ENCODE assay signal across 8 cellular contexts in genomic region chr2:210072922-210073509, GRCh38.
A peak's percentile ranks its signal among the peaks of the same experiment; 100 is the strongest.
DNase-seq lines count a peak whose midpoint lies in the region; ATAC-seq, FAIRE-seq and TF ChIP-seq lines count a peak whose summit lies in the region.

No MANE protein-coding gene starts in this region.

- H3K4ac ChIP-seq in mesenchymal stem cell (ENCODE audit: low read depth in 1 of 2, low read length in 2 of 2): no peak overlapping the region

- H3K18ac ChIP-seq in mesenchymal stem cell (ENCODE audit: low read depth in 1 of 2, low read length in 2 of 2): no peak overlapping the region

- H3K27me3 ChIP-seq in brain microvascular endothelial cell (replicated peaks) (no peaks in the 10 kb centered on the region), mesenchymal stem cell (ENCODE audit: control insufficient read depth in 1 of 2, insufficient read depth in 1 of 2, low read length in 2 of 2) (no peaks in the 10 kb centered on the region)
- no peaks in the 10 kb centered on the region for H3K27me3 ChIP-seq in CD8-positive, alpha-beta memory T cell (ENCODE audit: insufficient read depth, low read length, poor library complexity, severe bottlenecking)

- peak overlapping the region in 1 of 8 donors; percentile 54 for H3K27ac Mint-ChIP-seq in CD8-positive, alpha-beta memory T cell

- peak; percentile 50 to 64 for TF ChIP-seq RAD21 in A549 (conservative IDR thresholded peaks at IDR 0.05 in 1 of 2, IDR thresholded peaks at IDR 0.05 in 1 of 2)

- TF ChIP-seq CTCF in A549 (IDR thresholded peaks at IDR 0.05) (peak; percentile 59), GM12873 (IDR thresholded peaks at IDR 0.05; ENCODE audit: insufficient read depth, low read depth, low read length, missing control alignments) (peak; percentile 57), brain microvascular endothelial cell (IDR thresholded peaks at IDR 0.05; ENCODE audit: low read depth, low read length, missing control alignments) (peak; percentile 62)

- no peaks in the 10 kb centered on the region for H3K9me3 ChIP-seq in A549
- H3K9me3 ChIP-seq in mesenchymal stem cell (ENCODE audit: control insufficient read depth, low read length): no peaks in the 10 kb centered on the region
- H3K9me3 ChIP-seq in CD8-positive, alpha-beta memory T cell (ENCODE audit: low read length): no peaks in the 10 kb centered on the region

- no peak overlapping the region for H2BK120ac ChIP-seq in mesenchymal stem cell (ENCODE audit: low read depth, low read length)

- no peak for FAIRE-seq in A549 (lab: Jason Lieb, UNC)

- H3K27ac ChIP-seq in A549 (no peak overlapping the region), brain microvascular endothelial cell (no peak overlapping the region), mesenchymal stem cell (ENCODE audit: low read length, poor library complexity, severe bottlenecking) (no peak overlapping the region)
- no peak overlapping the region for H3K27ac ChIP-seq in CD8-positive, alpha-beta memory T cell (ENCODE audit: low read depth, low read length)

- peak overlapping the region; percentile 41; the same call in 2 of the 3 replicates for H3K4me2 ChIP-seq in A549
- no peak overlapping the region for H3K4me2 ChIP-seq in mesenchymal stem cell (ENCODE audit: low read length, poor library complexity, severe bottlenecking)

- ATAC-seq in A549: peak; percentile 76 to 85; a peak in 5 of 6 replicates
- peak; percentile 79 for ATAC-seq in HG02610 (IDR thresholded peaks at IDR 0.05; ENCODE audit: unreplicated experiment)

- no peak overlapping the region for H4K8ac ChIP-seq in mesenchymal stem cell (ENCODE audit: low read length)

- no peaks in the 10 kb centered on the region for H3K27me3 Mint-ChIP-seq in CD8-positive, alpha-beta memory T cell

- CTCF ChIA-PET in A549 (lab: Yijun Ruan, JAX): interaction anchor here (0.8 to 1.5 kb wide), 7 partner anchors 13 to 225 kb away, joined by 3 to 6 read pairs (median 3); no protein-coding TSS in a partner anchor
- CTCF ChIA-PET in CD8-positive, alpha-beta memory T cell (lab: Charles Lee): interaction anchor here (1.2 kb wide), 1 partner anchor 125 kb away, joined by 4 read pairs; no protein-coding TSS in a partner anchor

- no peak for TF ChIP-seq EP300 in A549 (IDR thresholded peaks at IDR 0.05)

- H3K4me3 ChIP-seq in A549: no peak overlapping the region
- H3K4me3 ChIP-seq in brain microvascular endothelial cell (ENCODE audit: low read depth, low read length): no peak overlapping the region
- H3K4me3 ChIP-seq in mesenchymal stem cell (ENCODE audit: insufficient read depth in 1 of 2, low read depth in 1 of 2, low read length in 2 of 2): no peak overlapping the region
- no peak overlapping the region for H3K4me3 ChIP-seq in CD8-positive, alpha-beta memory T cell (ENCODE audit: low read length)

- no peak for TF ChIP-seq POLR2A in A549 (IDR thresholded peaks at IDR 0.05; ENCODE audit: low read length)

- H3K9me3 Mint-ChIP-seq in CD8-positive, alpha-beta memory T cell: no peaks in the 10 kb centered on the region

- no peak overlapping the region for H2BK12ac ChIP-seq in mesenchymal stem cell (ENCODE audit: low read length in 2 of 2)

- H2AK5ac ChIP-seq in mesenchymal stem cell (ENCODE audit: low read length, severe bottlenecking): no peak overlapping the region

- H3K36me3 ChIP-seq in brain microvascular endothelial cell (replicated peaks): no peaks in the 10 kb centered on the region
- H3K36me3 ChIP-seq in mesenchymal stem cell (ENCODE audit: control insufficient read depth in 1 of 2, insufficient read depth in 2 of 2, low read depth in 1 of 2, low read length in 2 of 2): no peaks in the 10 kb centered on the region
- no peaks in the 10 kb centered on the region for H3K36me3 ChIP-seq in CD8-positive, alpha-beta memory T cell (ENCODE audit: insufficient read depth, low read length)

- in situ Hi-C loops in brain microvascular endothelial cell (cut with HindIII; ENCODE audit: low pct_ligation_motif_present, low sequenced_read_pairs): no loop called here

- H3K4me1 Mint-ChIP-seq in CD8-positive, alpha-beta memory T cell: no peaks in the 10 kb centered on the region

- H4K91ac ChIP-seq in mesenchymal stem cell (ENCODE audit: low read length): no peak overlapping the region

- H3K23ac ChIP-seq in mesenchymal stem cell (ENCODE audit: low read length in 2 of 2): no peak overlapping the region

- peaks cover 0 to 4% (median 2%) of the 10 kb centered on the region in 3 donors for H3K36me3 Mint-ChIP-seq in CD8-positive, alpha-beta memory T cell

- no peak overlapping the region for H3K14ac ChIP-seq in mesenchymal stem cell (ENCODE audit: low read length in 2 of 2)

- no peaks in the 10 kb centered on the region for H3K4me1 ChIP-seq in A549
- peaks cover 3% of the 10 kb centered on the region for H3K4me1 ChIP-seq in mesenchymal stem cell (ENCODE audit: control insufficient read depth, insufficient read depth, low read depth, low read length)
- H3K4me1 ChIP-seq in CD8-positive, alpha-beta memory T cell (ENCODE audit: insufficient read depth, low read length): no peaks in the 10 kb centered on the region

- H2AFZ ChIP-seq in mesenchymal stem cell (ENCODE audit: low read depth, low read length): no peak overlapping the region

- H2BK5ac ChIP-seq in mesenchymal stem cell (ENCODE audit: low read depth, low read length, poor library complexity, severe bottlenecking): no peak overlapping the region

- H3K9ac ChIP-seq in mesenchymal stem cell (ENCODE audit: low read length): peak overlapping the region; percentile 60

- no peak overlapping the region for H2BK15ac ChIP-seq in mesenchymal stem cell (ENCODE audit: low read depth, poor library complexity, severe bottlenecking)

- WGBS in A549 (ENCODE audit: missing lambda C conversion rate): 0% methylated on average over 2 of the region's 2 CpGs
- no CpG with 5 or more reads among the region's 2 CpGs for WGBS in mesenchymal stem cell

- DNase-seq in A549 (ENCODE audit: low read depth in 1 of 2, low spot score in 1 of 2) (peak; percentile 2 to 47), NCI-H146 treated with DMSO at 0.1 percent for 48 hours (lab: John Stamatoyannopoulos, UW; ENCODE audit: unreplicated experiment) (peak; percentile 6), brain microvascular endothelial cell (peak; percentile 35), mesenchymal stem cell (peak; percentile 61), DMS153 (lab: John Stamatoyannopoulos, UW) (no peak)
- DNase-seq in CD8-positive, alpha-beta memory T cell: no peak

- H3K4me3 Mint-ChIP-seq in CD8-positive, alpha-beta memory T cell: no peak overlapping the region

- POLR2A ChIA-PET in A549 (lab: Yijun Ruan, JAX): interaction anchor here (0.5 kb wide), 1 partner anchor 51 kb away, joined by 3 read pairs; no protein-coding TSS in a partner anchor
- POLR2A ChIA-PET in CD8-positive, alpha-beta memory T cell (lab: Charles Lee): no interaction called here

- H3K79me1 ChIP-seq in mesenchymal stem cell (replicated peaks; ENCODE audit: low read length, poor library complexity, severe bottlenecking): peaks cover 2% of the 10 kb centered on the region

TF ChIP-seq in A549, 52 proteins besides CTCF, POLR2A, EP300 and RAD21:
- TF ChIP-seq RNF2 (IDR thresholded peaks at IDR 0.05; ENCODE audit: borderline replicate concordance, low read depth) (no peak), CEBPB (IDR thresholded peaks at IDR 0.05) (no peak), EHMT2 (IDR thresholded peaks at IDR 0.05; ENCODE audit: low read depth) (no peak), TFCP2L1 (CRISPR knock-in tag; IDR thresholded peaks at IDR 0.05) (no peak), SMC3 (IDR thresholded peaks at IDR 0.05) (peak; percentile 57; the same call in 2 of the 3 replicates)

Comparison
In these comparisons a context has a peak if more than half of its experiments do, and no peak if none do; other contexts are left out.
1. DNase-seq: peak in A549 (2 of 2), NCI-H146 treated with DMSO at 0.1 percent for 48 hours (single experiment), brain microvascular endothelial cell (single experiment) and mesenchymal stem cell (single experiment); none in DMS153 (single experiment) and CD8-positive, alpha-beta memory T cell (0 of 5).
2. Peak in every context shown above with its lines, with median percentiles within 50 percentile points of each other: CTCF ChIP-seq.